1 cellular context compared by ENCODE assay signal in genomic region chr7:83673291-83673690, GRCh38. TPM values are rescaled to one million over a fixed set of nuclear protein-coding genes. Genes with fewer than 3 reads are reported as not detected.
"Had no signal": no experiment of that assay in that cellular context is flagged by ENCODE, and none has a peak within 500 bp of the region (broad histone marks: within the 10 kb centered on the region; RNA-seq: fewer than 3 reads in every experiment).

No MANE protein-coding gene starts in this region.

RNA-seq across cellular contexts. Expression of gene SEMA3E, which starts 24.4 kb away (rescaled TPM):
- total RNA-seq: HFFc6 had no signal
